ENCODE assay signal across 8 cellular contexts in the genomic region with DNA sequence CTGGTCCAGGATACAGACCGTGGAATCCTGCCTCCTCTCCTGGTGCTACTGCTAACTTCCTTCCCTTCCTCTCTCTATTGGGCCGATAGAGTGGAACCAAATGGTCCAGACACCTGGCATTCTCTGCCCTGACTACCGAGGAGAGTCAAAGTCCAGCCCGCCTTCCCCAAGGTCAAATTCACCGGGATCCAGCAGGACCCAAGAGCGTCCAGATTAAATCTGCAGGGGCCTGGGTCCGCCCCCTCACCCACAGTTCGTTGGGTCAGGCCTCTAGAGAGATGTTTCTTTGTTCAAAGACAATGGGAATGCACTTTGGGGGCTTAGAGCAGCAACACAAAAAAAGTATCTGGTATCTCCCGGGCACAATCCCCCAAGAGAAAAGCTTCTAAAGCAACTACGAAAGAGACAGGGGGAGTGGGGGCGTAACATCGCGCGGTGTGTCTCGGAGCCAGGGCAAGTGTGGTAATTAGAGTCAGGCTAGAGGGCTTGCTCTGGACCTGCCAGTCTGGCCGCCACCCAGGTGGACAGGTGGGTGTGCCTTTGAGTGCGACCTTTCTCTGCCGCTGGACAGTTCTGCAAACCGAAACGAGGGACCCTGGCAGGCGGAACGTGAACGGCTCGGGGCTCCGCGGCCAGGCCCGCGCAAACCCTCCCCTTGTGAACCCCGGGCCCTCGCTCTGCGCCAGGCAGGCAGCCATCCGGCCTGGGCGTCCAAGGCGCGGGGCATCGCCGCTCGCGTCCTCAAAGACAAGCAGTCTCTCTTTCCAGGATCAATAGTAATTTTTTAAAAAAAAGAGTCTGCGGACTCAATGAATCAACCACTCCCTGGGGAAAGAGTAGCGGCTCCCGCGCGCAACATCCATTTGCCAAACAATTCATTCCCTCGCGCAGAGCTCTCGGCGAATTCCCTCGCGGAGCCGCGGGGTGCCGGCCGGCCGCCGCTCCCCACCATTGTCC. TPM values are rescaled to one million over a fixed set of nuclear protein-coding genes. Genes with fewer than 3 reads are reported as not detected.
A peak's percentile ranks its signal among the peaks of the same experiment; 100 is the strongest.
DNase-seq lines count a peak whose midpoint lies in the region; ATAC-seq, FAIRE-seq and TF ChIP-seq lines count a peak whose summit lies in the region.

No MANE protein-coding gene starts in this region.

- TSS peak; percentile 46 for BruUV-seq in MCF 10A (replicated peaks; lab: Mats Ljungman, UMichigan)

- H3K36me3 ChIP-seq in kidney (ENCODE audit: control insufficient read depth in 1 of 2, insufficient read depth in 2 of 2, low read length in 2 of 2): no peaks in the 10 kb centered on the region

- no peak overlapping the region for H3K27ac ChIP-seq in AG04450 (ENCODE audit: low read depth, low read length)
- H3K27ac ChIP-seq in kidney (ENCODE audit: low read depth in 2 of 2, low read length in 2 of 2): peak overlapping the region; percentile 90 to 92

- ATAC-seq in HG03280 (IDR thresholded peaks at IDR 0.05; ENCODE audit: unreplicated experiment) (peak; percentile 36), T-cell (replicated peaks in 1 of 4) (peak; percentile 43 to 66 (median 53))

- no peak for FAIRE-seq in kidney (lab: Jason Lieb, UNC)

- no peaks in the 10 kb centered on the region for H3K27me3 Mint-ChIP-seq in T-cell
- no peaks in the 10 kb centered on the region for H3K27me3 Mint-ChIP-seq in MCF 10A (ENCODE audit: insufficient read depth, unreplicated experiment)

- peak overlapping the region; percentile 80 for H3K4me3 ChIP-seq in AG04450 (ENCODE audit: low read depth, low read length)
- peak overlapping the region; percentile 71 to 87 for H3K4me3 ChIP-seq in kidney (ENCODE audit: low read length in 2 of 2)

- H3K27ac Mint-ChIP-seq in T-cell: peak overlapping the region; percentile 33 to 75
- H3K27ac Mint-ChIP-seq in MCF 10A (ENCODE audit: low read depth, unreplicated experiment): peak overlapping the region; percentile 32

- intact Hi-C loops in MCF 10A (cut with micrococcal nuclease): loop anchor here (1.0 kb wide), 1 partner anchor 64 kb away; no protein-coding TSS in a partner anchor
- intact Hi-C loops in kidney (cut with DNase I): no loop called here

- H3K27me3 ChIP-seq in AG04450 (ENCODE audit: control insufficient read depth, insufficient read depth, low read length): no peaks in the 10 kb centered on the region

- POLR2A ChIA-PET in AG04450 (lab: Yijun Ruan, JAX): interaction anchor here (0.6 to 1.4 kb wide), 3 partner anchors 8 to 15 kb away, joined by 3 to 5 read pairs (median 3); no protein-coding TSS in a partner anchor
- POLR2A ChIA-PET in T-cell (lab: Charles Lee): interaction anchor here in 1 of 2 donors (0.6 kb wide), 1 partner anchor 206 kb away, joined by 7 read pairs; no protein-coding TSS in a partner anchor
- POLR2A ChIA-PET in MCF 10A (lab: Yijun Ruan, JAX): interaction anchor here (0.7 to 2.2 kb wide), 8 partner anchors 8 to 372 kb away, joined by 3 to 13 read pairs (median 3); no protein-coding TSS in a partner anchor

- no peaks in the 10 kb centered on the region for H3K9me3 Mint-ChIP-seq in T-cell
- H3K9me3 Mint-ChIP-seq in MCF 10A (ENCODE audit: unreplicated experiment): no peaks in the 10 kb centered on the region

- H3K4me1 ChIP-seq in kidney (ENCODE audit: control insufficient read depth in 1 of 2, insufficient read depth in 1 of 2, low read depth in 1 of 2, low read length in 2 of 2): peaks cover 12 to 21% of the 10 kb centered on the region in 2 donors

- DNase-seq in AG04450 (ENCODE audit: low read depth, low spot score) (no peak), GM19240 (ENCODE audit: insufficient read length, low spot score) (peak; percentile 25), T-cell (peak in 27 of 34 experiments; percentile 4 to 46 (median 23)), MCF 10A (ENCODE audit: unreplicated experiment) (peak; percentile 27), kidney (peak; percentile 84), NK-92 (lab: John Stamatoyannopoulos, UW; ENCODE audit: unreplicated experiment) (no peak)
- DNase-seq in stimulated activated CD4-positive, alpha-beta T cell treated with anti-CD3 and anti-CD28 coated beads, Interleukin-2, amount 100 ng/mL, for 4 hours (ENCODE audit: low read depth): peak; percentile 14

- H3K4me1 Mint-ChIP-seq in T-cell (peaks cover 46 to 53% (median 49%) of the 10 kb centered on the region in 3 donors), MCF 10A (ENCODE audit: insufficient read depth, unreplicated experiment) (peaks cover 22% of the 10 kb centered on the region)

- no peak for TF ChIP-seq CTCF in AG04450 (IDR thresholded peaks at IDR 0.05; ENCODE audit: low read depth, low read length)
- no peak for TF ChIP-seq CTCF in MCF 10A (IDR thresholded peaks at IDR 0.05; ENCODE audit: unreplicated experiment)
- no peak for TF ChIP-seq CTCF in kidney (IDR thresholded peaks at IDR 0.05; ENCODE audit: borderline replicate concordance, extremely low read depth, insufficient read depth)

- H3K4me3 Mint-ChIP-seq in T-cell: peak overlapping the region; percentile 84 to 91 (median 84)
- H3K4me3 Mint-ChIP-seq in MCF 10A (ENCODE audit: unreplicated experiment): peak overlapping the region; percentile 80

- peak overlapping the region; percentile 26 to 75 for H3K9ac ChIP-seq in kidney (ENCODE audit: low read length in 2 of 2)

- CTCF ChIA-PET in AG04450 (lab: Charles Lee): interaction anchor here (1.1 to 1.2 kb wide), 2 partner anchors 41 to 61 kb away, joined by 3 to 7 read pairs; no protein-coding TSS in a partner anchor
- CTCF ChIA-PET in T-cell (lab: Charles Lee): interaction anchor here (0.6 to 1.3 kb wide), 6 partner anchors 9 to 62 kb away, joined by 3 to 5 read pairs (median 3); no protein-coding TSS in a partner anchor
- CTCF ChIA-PET in MCF 10A (lab: Yijun Ruan, JAX): interaction anchor here (0.7 to 1.2 kb wide), 2 partner anchors 11 to 523 kb away, joined by 3 read pairs; no protein-coding TSS in a partner anchor

- H3K9me3 ChIP-seq in AG04450 (ENCODE audit: control insufficient read depth, insufficient read depth, low read length): no peaks in the 10 kb centered on the region; the same call in 1 of the 2 replicates
- no peaks in the 10 kb centered on the region for H3K9me3 ChIP-seq in kidney (ENCODE audit: control insufficient read depth in 1 of 2, low read length in 2 of 2)

- H3K36me3 Mint-ChIP-seq in T-cell: peaks cover 3% of the 10 kb centered on the region
- H3K36me3 Mint-ChIP-seq in MCF 10A (ENCODE audit: insufficient read depth, unreplicated experiment): no peaks in the 10 kb centered on the region

RNA-seq across cellular contexts. Expression of a gene that starts 0.8 kb away (rescaled TPM):
- polyA plus RNA-seq in AG04450 (2011; rRNA removed) (2.9 and 3.5 TPM in 2 replicates), kidney (ENCODE audit: insufficient read depth, low read depth, low replicate concordance) (5.3 TPM)
- polyA minus RNA-seq in AG04450 (2011; rRNA and poly(A)+ RNA removed): 3.3 and 3.8 TPM in 2 replicates
- total RNA-seq in T-cell (10 to 100 TPM in 4 of 5 donors, 1 to 10 TPM in 1; 7.9 to 16.7 (median 13.6) TPM), MCF 10A (2022) (3.1 and 3.3 TPM in 2 replicates), kidney (8.4 TPM)

Comparison
In these comparisons a context has a peak if more than half of its experiments do, and no peak if none do; other contexts are left out.
1. DNase-seq: peak in GM19240 (single experiment), T-cell (27 of 34), MCF 10A (single experiment), kidney (single experiment) and stimulated activated CD4-positive, alpha-beta T cell treated with anti-CD3 and anti-CD28 coated beads, Interleukin-2, amount 100 ng/mL, for 4 hours (single experiment); none in AG04450 (single experiment) and NK-92 (single experiment).